ENCODE assay signal across 17 cellular contexts in the genomic region with DNA sequence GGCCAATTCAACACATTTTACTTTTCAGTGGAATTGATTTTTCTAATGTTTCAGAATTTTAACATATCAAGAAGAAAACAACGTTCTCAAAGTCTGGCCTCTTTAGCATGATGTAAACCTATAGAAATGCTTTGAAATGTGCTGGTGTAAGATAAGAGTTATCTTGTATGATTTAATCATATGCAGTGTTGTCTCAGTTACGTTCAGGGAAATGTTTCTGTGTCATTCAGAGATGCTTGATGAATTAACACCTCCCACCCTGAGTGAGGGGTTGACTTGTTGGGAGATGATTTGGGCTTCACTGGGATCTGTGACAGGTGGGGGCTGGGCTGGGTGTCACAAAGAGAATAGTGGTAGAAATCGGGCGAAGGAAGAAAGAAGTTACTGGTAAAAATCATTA. TPM values are rescaled to one million over a fixed set of nuclear protein-coding genes. Genes with fewer than 3 reads are reported as not detected.
DNase-seq lines count a peak whose midpoint lies in the region; ATAC-seq, FAIRE-seq and TF ChIP-seq lines count a peak whose summit lies in the region.
"Had no signal": no experiment of that assay in that cellular context is flagged by ENCODE, and none has a peak within 500 bp of the region (broad histone marks: within the 10 kb centered on the region; RNA-seq: fewer than 3 reads in every experiment).

No MANE protein-coding gene starts in this region.

- CTCF ChIA-PET in activated CD4-positive, alpha-beta memory T cell treated with anti-CD3 and anti-CD28 coated beads, Interleukin-2, amount 10 ng/mL, durations not matched to agents 7 days and 5 days (lab: Charles Lee): interaction anchor here (0.7 to 1.6 kb wide), 3 partner anchors 47 to 279 kb away, joined by 3 to 5 read pairs (median 3); no protein-coding TSS in a partner anchor

- H3K4me3 ChIP-seq in cardiac muscle cell: no peak overlapping the region
- H3K4me3 ChIP-seq in fibroblast of the aortic adventitia (ENCODE audit: low read depth, low read length): no peak overlapping the region
- no peak overlapping the region for H3K4me3 ChIP-seq in neural progenitor cell
- H3K4me3 ChIP-seq: MG63, SJCRH30 had no signal

- H3K27ac ChIP-seq in cardiac muscle cell: peak overlapping the region; percentile 62
- no peak overlapping the region for H3K27ac ChIP-seq in neural progenitor cell
- H3K27ac ChIP-seq: SJCRH30 had no signal

- peak overlapping the region; percentile 11 for H3K27ac Mint-ChIP-seq in activated CD4-positive, alpha-beta memory T cell treated with anti-CD3 and anti-CD28 coated beads, Interleukin-2, amount 10 ng/mL, durations not matched to agents 7 days and 5 days
- no peak overlapping the region for H3K27ac Mint-ChIP-seq in neural progenitor cell
- H3K27ac Mint-ChIP-seq: CD4-positive, CD25-positive, alpha-beta regulatory T cell had no signal

- DNase-seq in cardiac muscle cell (ENCODE audit: low read depth in 1 of 2, low spot score in 1 of 2) (peak in 1 of 2 donors; percentile 17), Right ventricle myocardium superior (no peak), fibroblast of the aortic adventitia (ENCODE audit: low read depth) (peak; percentile 36), urothelium cell line (ENCODE audit: low spot score) (no peak), NCI-H2171 (lab: John Stamatoyannopoulos, UW) (no peak), neural progenitor cell (ENCODE audit: low spot score) (no peak), NCI-H2081 (lab: John Stamatoyannopoulos, UW) (no peak)
- DNase-seq in activated CD4-positive, alpha-beta memory T cell treated with anti-CD3 and anti-CD28 coated beads, Interleukin-2, amount 10 ng/mL, durations not matched to agents 7 days and 5 days: no peak
- DNase-seq: caudate nucleus, MG63, NCI-H1694, NCI-H2227 treated with DMSO at 0.1 percent for 48 hours, SJCRH30 had no signal

- no peaks in the 10 kb centered on the region for H3K9me3 Mint-ChIP-seq in activated CD4-positive, alpha-beta memory T cell treated with anti-CD3 and anti-CD28 coated beads, Interleukin-2, amount 10 ng/mL, durations not matched to agents 7 days and 5 days
- H3K9me3 Mint-ChIP-seq in neural progenitor cell: no peaks in the 10 kb centered on the region
- H3K9me3 Mint-ChIP-seq: CD4-positive, CD25-positive, alpha-beta regulatory T cell had no signal

- H3K9ac ChIP-seq in neural progenitor cell: no peak overlapping the region

- H3K4me2 ChIP-seq in neural progenitor cell: no peak overlapping the region

- no peak overlapping the region for H2AFZ ChIP-seq in neural progenitor cell (replicated peaks)

- no peaks in the 10 kb centered on the region for H4K20me1 ChIP-seq in neural progenitor cell (ENCODE audit: low read depth)

- H3K36me3 ChIP-seq in cardiac muscle cell (no peaks in the 10 kb centered on the region), neural progenitor cell (no peaks in the 10 kb centered on the region)
- H3K36me3 ChIP-seq: MG63 had no signal

- H3K4me1 ChIP-seq in cardiac muscle cell (ENCODE audit: low read depth): peaks cover 47% of the 10 kb centered on the region
- H3K4me1 ChIP-seq in neural progenitor cell: no peaks in the 10 kb centered on the region
- H3K4me1 ChIP-seq: SJCRH30 had no signal

- no peaks in the 10 kb centered on the region for H3K9me3 ChIP-seq in cardiac muscle cell (ENCODE audit: low read depth)
- H3K9me3 ChIP-seq in neural progenitor cell (ENCODE audit: low read depth): no peaks in the 10 kb centered on the region
- H3K9me3 ChIP-seq: MG63, SJCRH30 had no signal

- POLR2A ChIA-PET in activated CD4-positive, alpha-beta memory T cell treated with anti-CD3 and anti-CD28 coated beads, Interleukin-2, amount 10 ng/mL, durations not matched to agents 7 days and 5 days (lab: Charles Lee): no interaction called here

- H3K27me3 ChIP-seq in cardiac muscle cell (no peaks in the 10 kb centered on the region), neural progenitor cell (no peaks in the 10 kb centered on the region)
- H3K27me3 ChIP-seq: SJCRH30 had no signal

- no peaks in the 10 kb centered on the region for H3F3A ChIP-seq in neural progenitor cell (ENCODE audit: low read depth)

- H3K36me3 Mint-ChIP-seq in activated CD4-positive, alpha-beta memory T cell treated with anti-CD3 and anti-CD28 coated beads, Interleukin-2, amount 10 ng/mL, durations not matched to agents 7 days and 5 days (ENCODE audit: low read depth): peaks cover 10% of the 10 kb centered on the region
- no peaks in the 10 kb centered on the region for H3K36me3 Mint-ChIP-seq in neural progenitor cell
- H3K36me3 Mint-ChIP-seq: CD4-positive, CD25-positive, alpha-beta regulatory T cell had no signal

- no peaks in the 10 kb centered on the region for H3K27me3 Mint-ChIP-seq in activated CD4-positive, alpha-beta memory T cell treated with anti-CD3 and anti-CD28 coated beads, Interleukin-2, amount 10 ng/mL, durations not matched to agents 7 days and 5 days
- peaks cover 3% of the 10 kb centered on the region for H3K27me3 Mint-ChIP-seq in neural progenitor cell (ENCODE audit: insufficient read depth, low read depth)
- H3K27me3 Mint-ChIP-seq: CD4-positive, CD25-positive, alpha-beta regulatory T cell had no signal

- intact Hi-C loops in Right ventricle myocardium superior (cut with DNase I): no loop called here

- ATAC-seq in Right ventricle myocardium superior (ENCODE audit: poor library complexity): no peak
- ATAC-seq: esophagus mucosa had no signal

- peak; percentile 96 for FAIRE-seq in urothelium cell line (lab: Jason Lieb, UNC)
- FAIRE-seq: GM12891, H54 had no signal

- H3K79me2 ChIP-seq in neural progenitor cell (ENCODE audit: low read depth): no peaks in the 10 kb centered on the region

- peaks cover 14% of the 10 kb centered on the region for H3K4me1 Mint-ChIP-seq in activated CD4-positive, alpha-beta memory T cell treated with anti-CD3 and anti-CD28 coated beads, Interleukin-2, amount 10 ng/mL, durations not matched to agents 7 days and 5 days
- peaks cover 16% of the 10 kb centered on the region for H3K4me1 Mint-ChIP-seq in neural progenitor cell
- H3K4me1 Mint-ChIP-seq: CD4-positive, CD25-positive, alpha-beta regulatory T cell had no signal

- TF ChIP-seq CTCF in cardiac muscle cell (IDR thresholded peaks at IDR 0.05; ENCODE audit: low read depth, low read length): no peak
- TF ChIP-seq CTCF in fibroblast of the aortic adventitia (IDR thresholded peaks at IDR 0.05; ENCODE audit: insufficient read depth, low read length): no peak
- TF ChIP-seq CTCF in neural progenitor cell (IDR thresholded peaks at IDR 0.05): no peak

- no peak overlapping the region for H3K4me3 Mint-ChIP-seq in activated CD4-positive, alpha-beta memory T cell treated with anti-CD3 and anti-CD28 coated beads, Interleukin-2, amount 10 ng/mL, durations not matched to agents 7 days and 5 days
- no peak overlapping the region for H3K4me3 Mint-ChIP-seq in neural progenitor cell
- H3K4me3 Mint-ChIP-seq: CD4-positive, CD25-positive, alpha-beta regulatory T cell had no signal

RNA-seq across cellular contexts. Expression of a gene that starts 15.7 kb away (rescaled TPM):
- total RNA-seq in cardiac muscle cell: 71.8 and 178 TPM in 2 replicates
- 35.6 and 79.1 TPM in 2 replicates for polyA plus RNA-seq in cardiac muscle cell
- total RNA-seq in Right ventricle myocardium superior: 114 TPM
- 1 to 10 TPM; 1.6 to 2.0 TPM for total RNA-seq in activated CD4-positive, alpha-beta memory T cell treated with anti-CD3 and anti-CD28 coated beads, Interleukin-2, amount 10 ng/mL, durations not matched to agents 7 days and 5 days
- total RNA-seq in fibroblast of the aortic adventitia (ENCODE audit: low replicate concordance): 0.08 TPM in 1 of 2 replicates, not detected in the other
- 0.09 TPM in 1 of 2 replicates, not detected in the other for total RNA-seq in neural progenitor cell (ENCODE audit: low replicate concordance)

Comparison
In these comparisons a context has a peak if more than half of its experiments do, and no peak if none do; other contexts are left out.
1. RNA of a gene that starts 15.7 kb away (total RNA-seq): 71.8 to 178 TPM in cardiac muscle cell and 114 TPM in Right ventricle myocardium superior (single experiment); 1.6 to 2.0 TPM in activated CD4-positive, alpha-beta memory T cell treated with anti-CD3 and anti-CD28 coated beads, Interleukin-2, amount 10 ng/mL, durations not matched to agents 7 days and 5 days, 0.08 TPM in fibroblast of the aortic adventitia and 0.09 TPM in neural progenitor cell; every median in the first group is over 10 times any median in the second.